Comparison of ENCODE assay signal across 1 cellular context in the genomic region with DNA sequence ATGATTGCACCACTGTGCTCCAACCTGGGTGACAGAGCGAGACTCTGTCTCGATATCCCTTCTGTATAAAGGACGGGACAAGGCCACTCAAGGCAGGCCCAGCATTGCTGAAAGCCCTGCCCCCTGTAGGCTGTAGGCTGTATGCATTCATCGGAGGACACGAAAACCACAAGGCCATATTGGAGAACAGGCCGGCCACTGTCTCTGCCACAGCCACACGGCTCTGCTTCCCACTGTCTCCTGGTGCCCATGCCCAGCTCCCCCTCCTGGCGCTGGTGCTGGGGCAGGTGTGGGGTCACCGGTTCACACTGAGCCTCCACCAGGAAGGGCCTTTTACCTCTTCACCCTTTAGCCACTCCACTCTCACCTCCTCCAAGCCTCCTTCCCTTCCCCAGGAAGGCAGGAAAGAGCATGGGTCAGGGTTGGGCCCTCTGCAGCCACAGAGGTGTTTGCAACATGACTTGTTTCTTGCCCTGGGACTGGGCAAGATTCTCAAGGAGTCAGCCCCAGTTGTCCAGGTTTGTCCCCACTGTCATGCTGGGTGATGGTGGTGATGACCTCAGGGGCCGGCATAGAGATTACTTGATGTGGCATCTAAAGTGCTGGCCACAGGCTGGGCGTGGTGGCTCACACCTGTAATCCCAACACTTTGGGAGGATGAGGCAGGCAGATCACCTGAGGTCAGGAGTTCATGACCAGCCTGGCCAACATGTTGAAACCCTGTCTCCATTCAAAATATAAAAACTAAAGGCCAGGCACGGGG.
TF ChIP-seq lines count a peak whose summit lies in the region.

No MANE protein-coding gene starts in this region.

TF ChIP-seq in GM12878, 131 proteins besides CTCF, POLR2A, EP300 and RAD21:
- 0 out of 2 replicates have a peak, but pooled peaks have one; percentile 21 for TF ChIP-seq RUNX3 (IDR thresholded peaks at IDR 0.05; ENCODE audit: low read length)
- no peak for TF ChIP-seq BCL11A (IDR thresholded peaks at IDR 0.05; ENCODE audit: low read depth, low read length)
- no peak for TF ChIP-seq NFIC (IDR thresholded peaks at IDR 0.05; ENCODE audit: low read depth, low read length)
- no peak for TF ChIP-seq POLR2AphosphoS2 (IDR thresholded peaks at IDR 0.05; ENCODE audit: low read depth, low read length)
- TF ChIP-seq IKZF2 (IDR thresholded peaks at IDR 0.05) = no peak
- TF ChIP-seq, protein P1, sequence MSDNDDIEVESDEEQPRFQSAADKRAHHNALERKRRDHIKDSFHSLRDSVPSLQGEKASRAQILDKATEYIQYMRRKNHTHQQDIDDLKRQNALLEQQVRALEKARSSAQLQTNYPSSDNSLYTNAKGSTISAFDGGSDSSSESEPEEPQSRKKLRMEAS (IDR thresholded peaks at IDR 0.05; ENCODE audit: low read depth, low read length) = no peak
- no peak for TF ChIP-seq DPF2 (IDR thresholded peaks at IDR 0.05)
- TF ChIP-seq EZH2 (IDR thresholded peaks at IDR 0.05; ENCODE audit: borderline replicate concordance, control insufficient read depth, low read depth, low read length) = no peak
